In the genomic region with DNA sequence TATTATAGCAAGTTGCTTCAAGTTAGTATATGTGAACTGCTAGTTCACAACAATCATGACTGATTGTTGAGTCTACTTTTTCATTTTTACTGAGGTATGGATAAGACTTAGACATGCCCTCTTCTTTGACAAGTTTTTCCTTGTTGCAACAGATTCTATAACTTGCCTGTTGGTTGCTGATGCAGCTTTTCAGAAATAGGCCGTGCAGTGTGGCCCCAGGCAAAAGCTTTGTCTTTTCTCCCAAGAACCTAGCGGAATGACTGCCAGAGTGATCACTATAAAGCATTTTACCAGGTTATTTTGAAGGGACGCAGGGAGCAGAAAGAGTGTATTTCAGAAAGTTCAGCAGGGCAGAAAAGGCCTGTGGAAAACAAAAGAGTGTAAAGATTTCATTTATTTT, we compare ENCODE assay signal across 15 cellular contexts. TPM values are rescaled to one million over a fixed set of nuclear protein-coding genes. Genes with fewer than 3 reads are reported as not detected.
DNase-seq lines count a peak whose midpoint lies in the region; ATAC-seq, FAIRE-seq and TF ChIP-seq lines count a peak whose summit lies in the region.
"Had no signal": no experiment of that assay in that cellular context is flagged by ENCODE, and none has a peak within 500 bp of the region (broad histone marks: within the 10 kb centered on the region; RNA-seq: fewer than 3 reads in every experiment).

No MANE protein-coding gene starts in this region.

- H3K27me3 ChIP-seq in left ventricle myocardium inferior (ENCODE audit: low read depth): no peaks in the 10 kb centered on the region
- H3K27me3 ChIP-seq: esophagus muscularis mucosa, upper lobe of left lung had no signal

- POLR2A ChIA-PET in WTC11 (lab: Charles Lee): no interaction called here

- intact Hi-C loops in left ventricle myocardium inferior (cut with micrococcal nuclease): no loop called here

- no peaks in the 10 kb centered on the region for H3K27me3 Mint-ChIP-seq in activated T-cell treated with anti-CD3 and anti-CD28 coated beads, Interleukin-2, amount 50 U/mL, for 72 hours (ENCODE audit: low read depth)
- no peaks in the 10 kb centered on the region for H3K27me3 Mint-ChIP-seq in activated naive CD8-positive, alpha-beta T cell
- H3K27me3 Mint-ChIP-seq in stimulated activated naive CD8-positive, alpha-beta T cell treated with anti-CD3 and anti-CD28 coated beads, Interleukin-15, amount 100 ng/mL, for 72 hours: no peaks in the 10 kb centered on the region
- no peaks in the 10 kb centered on the region for H3K27me3 Mint-ChIP-seq in WTC11 (ENCODE audit: low read depth)

- H3K9me3 Mint-ChIP-seq in activated T-cell treated with anti-CD3 and anti-CD28 coated beads, Interleukin-2, amount 50 U/mL, for 72 hours: no peaks in the 10 kb centered on the region
- H3K9me3 Mint-ChIP-seq in activated naive CD8-positive, alpha-beta T cell (ENCODE audit: low read depth): no peaks in the 10 kb centered on the region
- H3K9me3 Mint-ChIP-seq in stimulated activated naive CD8-positive, alpha-beta T cell treated with anti-CD3 and anti-CD28 coated beads, Interleukin-15, amount 100 ng/mL, for 72 hours: no peaks in the 10 kb centered on the region
- H3K9me3 Mint-ChIP-seq in WTC11: no peaks in the 10 kb centered on the region

- no peak for DNase-seq in activated T-cell treated with anti-CD3 and anti-CD28 coated beads, Interleukin-2, amount 50 U/mL, for 72 hours
- no peak for DNase-seq in activated T-cell treated with anti-CD3 and anti-CD28 coated beads, Interleukin-2, amount 50 U/mL, for 1 hour
- DNase-seq in stimulated activated naive CD8-positive, alpha-beta T cell treated with anti-CD3 and anti-CD28 coated beads, Interleukin-15, amount 100 ng/mL, for 72 hours: no peak
- no peak for DNase-seq in left ventricle myocardium inferior
- no peak for DNase-seq in WTC11 (ENCODE audit: low spot score)
- DNase-seq: caudate nucleus, DMS153, mesenchymal stem cell, NCI-H2081 treated with DMSO at 0.1 percent for 48 hours, psoas muscle, upper lobe of left lung had no signal

- peaks cover 1 to 8% of the 10 kb centered on the region in 2 donors for H3K36me3 Mint-ChIP-seq in activated T-cell treated with anti-CD3 and anti-CD28 coated beads, Interleukin-2, amount 50 U/mL, for 72 hours (ENCODE audit: insufficient read depth in 2 of 2)
- peaks cover 11% of the 10 kb centered on the region for H3K36me3 Mint-ChIP-seq in activated naive CD8-positive, alpha-beta T cell
- no peaks in the 10 kb centered on the region for H3K36me3 Mint-ChIP-seq in WTC11

- peak in 1 of 2 donors; percentile 3 for ATAC-seq in activated T-cell treated with anti-CD3 and anti-CD28 coated beads, Interleukin-2, amount 50 U/mL, for 72 hours (replicated peaks in 1 of 2)
- ATAC-seq in stimulated activated naive CD8-positive, alpha-beta T cell treated with anti-CD3 and anti-CD28 coated beads, Interleukin-15, amount 100 ng/mL, for 72 hours: no peak
- ATAC-seq in HG02678 (IDR thresholded peaks at IDR 0.05; ENCODE audit: unreplicated experiment) (no peak), WTC11 (no peak)
- ATAC-seq: psoas muscle had no signal

- peak overlapping the region; percentile 73 to 97 for H3K4me3 Mint-ChIP-seq in activated T-cell treated with anti-CD3 and anti-CD28 coated beads, Interleukin-2, amount 50 U/mL, for 72 hours
- peak overlapping the region; percentile 78 for H3K4me3 Mint-ChIP-seq in activated naive CD8-positive, alpha-beta T cell
- H3K4me3 Mint-ChIP-seq in stimulated activated naive CD8-positive, alpha-beta T cell treated with anti-CD3 and anti-CD28 coated beads, Interleukin-15, amount 100 ng/mL, for 72 hours: peak overlapping the region; percentile 73 to 87
- H3K4me3 Mint-ChIP-seq in WTC11: no peak overlapping the region

- peaks cover 97% of the 10 kb centered on the region for H3K4me1 ChIP-seq in left ventricle myocardium inferior

- FAIRE-seq in islet of Langerhans (lab: Jason Lieb, UNC): peak; percentile 41

- TF ChIP-seq CTCF in left ventricle myocardium inferior (IDR thresholded peaks at IDR 0.05; ENCODE audit: borderline replicate concordance) (no peak), WTC11 (IDR thresholded peaks at IDR 0.05) (no peak)

- no peaks in the 10 kb centered on the region for H3K9me3 ChIP-seq in left ventricle myocardium inferior (replicated peaks)
- H3K9me3 ChIP-seq: esophagus muscularis mucosa, psoas muscle, upper lobe of left lung had no signal

- CTCF ChIA-PET in WTC11 (lab: Charles Lee): no interaction called here

- H3K4me3 ChIP-seq in left ventricle myocardium inferior: no peak overlapping the region
- H3K4me3 ChIP-seq: esophagus muscularis mucosa, psoas muscle, upper lobe of left lung had no signal

- H3K36me3 ChIP-seq in left ventricle myocardium inferior: no peaks in the 10 kb centered on the region
- H3K36me3 ChIP-seq: esophagus muscularis mucosa, upper lobe of left lung had no signal

- peaks cover 95% of the 10 kb centered on the region for H3K4me1 Mint-ChIP-seq in activated T-cell treated with anti-CD3 and anti-CD28 coated beads, Interleukin-2, amount 50 U/mL, for 72 hours (ENCODE audit: low read depth)
- H3K4me1 Mint-ChIP-seq in activated naive CD8-positive, alpha-beta T cell (ENCODE audit: low read depth): peaks cover 91% of the 10 kb centered on the region
- H3K4me1 Mint-ChIP-seq in stimulated activated naive CD8-positive, alpha-beta T cell treated with anti-CD3 and anti-CD28 coated beads, Interleukin-15, amount 100 ng/mL, for 72 hours: peaks cover 86% of the 10 kb centered on the region
- peaks cover 25% of the 10 kb centered on the region for H3K4me1 Mint-ChIP-seq in WTC11

- peak overlapping the region; percentile 100 for H3K27ac Mint-ChIP-seq in activated T-cell treated with anti-CD3 and anti-CD28 coated beads, Interleukin-2, amount 50 U/mL, for 72 hours
- H3K27ac Mint-ChIP-seq in activated naive CD8-positive, alpha-beta T cell: peak overlapping the region; percentile 99
- peak overlapping the region; percentile 93 to 100 for H3K27ac Mint-ChIP-seq in stimulated activated naive CD8-positive, alpha-beta T cell treated with anti-CD3 and anti-CD28 coated beads, Interleukin-15, amount 100 ng/mL, for 72 hours
- no peak overlapping the region for H3K27ac Mint-ChIP-seq in WTC11

- H3K27ac ChIP-seq in left ventricle myocardium inferior (replicated peaks): no peak overlapping the region
- H3K27ac ChIP-seq: esophagus muscularis mucosa, psoas muscle, upper lobe of left lung had no signal

TF ChIP-seq in WTC11, 78 proteins besides CTCF, POLR2A, EP300 and RAD21:
- TF ChIP-seq, protein P1, sequence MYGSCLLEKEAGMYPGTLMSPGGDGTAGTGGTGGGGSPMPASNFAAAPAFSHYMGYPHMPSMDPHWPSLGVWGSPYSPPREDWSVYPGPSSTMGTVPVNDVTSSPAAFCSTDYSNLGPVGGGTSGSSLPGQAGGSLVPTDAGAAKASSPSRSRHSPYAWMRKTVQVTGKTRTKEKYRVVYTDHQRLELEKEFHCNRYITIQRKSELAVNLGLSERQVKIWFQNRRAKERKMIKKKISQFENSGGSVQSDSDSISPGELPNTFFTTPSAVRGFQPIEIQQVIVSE (CRISPR knock-in tag; IDR thresholded peaks at IDR 0.05; ENCODE audit: borderline replicate concordance): no peak
- TF ChIP-seq, protein P2, sequence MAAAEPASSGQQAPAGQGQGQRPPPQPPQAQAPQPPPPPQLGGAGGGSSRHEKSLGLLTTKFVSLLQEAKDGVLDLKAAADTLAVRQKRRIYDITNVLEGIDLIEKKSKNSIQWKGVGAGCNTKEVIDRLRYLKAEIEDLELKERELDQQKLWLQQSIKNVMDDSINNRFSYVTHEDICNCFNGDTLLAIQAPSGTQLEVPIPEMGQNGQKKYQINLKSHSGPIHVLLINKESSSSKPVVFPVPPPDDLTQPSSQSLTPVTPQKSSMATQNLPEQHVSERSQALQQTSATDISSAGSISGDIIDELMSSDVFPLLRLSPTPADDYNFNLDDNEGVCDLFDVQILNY (CRISPR knock-in tag; IDR thresholded peaks at IDR 0.05): no peak
- TF ChIP-seq TEAD1 (CRISPR knock-in tag; IDR thresholded peaks at IDR 0.05): no peak
- no peak for TF ChIP-seq CBFB (CRISPR knock-in tag; IDR thresholded peaks at IDR 0.05; ENCODE audit: low read depth)
- TF ChIP-seq, protein P3, sequence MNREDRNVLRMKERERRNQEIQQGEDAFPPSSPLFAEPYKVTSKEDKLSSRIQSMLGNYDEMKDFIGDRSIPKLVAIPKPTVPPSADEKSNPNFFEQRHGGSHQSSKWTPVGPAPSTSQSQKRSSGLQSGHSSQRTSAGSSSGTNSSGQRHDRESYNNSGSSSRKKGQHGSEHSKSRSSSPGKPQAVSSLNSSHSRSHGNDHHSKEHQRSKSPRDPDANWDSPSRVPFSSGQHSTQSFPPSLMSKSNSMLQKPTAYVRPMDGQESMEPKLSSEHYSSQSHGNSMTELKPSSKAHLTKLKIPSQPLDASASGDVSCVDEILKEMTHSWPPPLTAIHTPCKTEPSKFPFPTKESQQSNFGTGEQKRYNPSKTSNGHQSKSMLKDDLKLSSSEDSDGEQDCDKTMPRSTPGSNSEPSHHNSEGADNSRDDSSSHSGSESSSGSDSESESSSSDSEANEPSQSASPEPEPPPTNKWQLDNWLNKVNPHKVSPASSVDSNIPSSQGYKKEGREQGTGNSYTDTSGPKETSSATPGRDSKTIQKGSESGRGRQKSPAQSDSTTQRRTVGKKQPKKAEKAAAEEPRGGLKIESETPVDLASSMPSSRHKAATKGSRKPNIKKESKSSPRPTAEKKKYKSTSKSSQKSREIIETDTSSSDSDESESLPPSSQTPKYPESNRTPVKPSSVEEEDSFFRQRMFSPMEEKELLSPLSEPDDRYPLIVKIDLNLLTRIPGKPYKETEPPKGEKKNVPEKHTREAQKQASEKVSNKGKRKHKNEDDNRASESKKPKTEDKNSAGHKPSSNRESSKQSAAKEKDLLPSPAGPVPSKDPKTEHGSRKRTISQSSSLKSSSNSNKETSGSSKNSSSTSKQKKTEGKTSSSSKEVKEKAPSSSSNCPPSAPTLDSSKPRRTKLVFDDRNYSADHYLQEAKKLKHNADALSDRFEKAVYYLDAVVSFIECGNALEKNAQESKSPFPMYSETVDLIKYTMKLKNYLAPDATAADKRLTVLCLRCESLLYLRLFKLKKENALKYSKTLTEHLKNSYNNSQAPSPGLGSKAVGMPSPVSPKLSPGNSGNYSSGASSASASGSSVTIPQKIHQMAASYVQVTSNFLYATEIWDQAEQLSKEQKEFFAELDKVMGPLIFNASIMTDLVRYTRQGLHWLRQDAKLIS (CRISPR knock-in tag; IDR thresholded peaks at IDR 0.05; ENCODE audit: borderline replicate concordance): no peak
- TF ChIP-seq, protein P4, sequence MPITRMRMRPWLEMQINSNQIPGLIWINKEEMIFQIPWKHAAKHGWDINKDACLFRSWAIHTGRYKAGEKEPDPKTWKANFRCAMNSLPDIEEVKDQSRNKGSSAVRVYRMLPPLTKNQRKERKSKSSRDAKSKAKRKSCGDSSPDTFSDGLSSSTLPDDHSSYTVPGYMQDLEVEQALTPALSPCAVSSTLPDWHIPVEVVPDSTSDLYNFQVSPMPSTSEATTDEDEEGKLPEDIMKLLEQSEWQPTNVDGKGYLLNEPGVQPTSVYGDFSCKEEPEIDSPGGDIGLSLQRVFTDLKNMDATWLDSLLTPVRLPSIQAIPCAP (CRISPR knock-in tag; IDR thresholded peaks at IDR 0.05): no peak

RNA-seq across cellular contexts. Expression of a gene that starts 16.0 kb away (rescaled TPM):
- total RNA-seq in activated T-cell treated with anti-CD3 and anti-CD28 coated beads, Interleukin-2, amount 50 U/mL, for 72 hours: 10 to 100 TPM; 77.6 to 89.7 TPM
- 46.0 TPM for total RNA-seq in left ventricle myocardium inferior
- total RNA-seq in WTC11 (2021): 8.1 to 9.4 TPM (median 8.1 TPM) in 3 replicates
